ENCODE assay signal across 10 cellular contexts in the genomic region with DNA sequence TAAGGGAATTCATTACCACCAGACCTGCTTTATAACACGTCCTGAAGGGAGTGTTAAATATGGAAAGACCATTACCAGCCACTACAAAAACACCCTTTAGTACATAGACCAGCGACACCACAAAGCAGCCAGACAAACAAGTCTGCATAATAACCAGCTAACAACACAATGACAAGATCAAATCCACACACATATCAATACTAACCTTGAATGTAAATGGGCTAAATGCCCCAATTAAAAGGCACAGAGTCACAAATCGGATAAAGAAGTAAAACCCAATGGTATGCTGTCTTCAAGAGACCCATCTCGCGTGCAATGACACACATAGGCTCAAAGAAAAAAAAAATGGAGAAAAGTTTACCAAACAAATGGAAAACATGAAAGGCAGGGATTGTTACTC. TPM values are rescaled to one million over a fixed set of nuclear protein-coding genes. Genes with fewer than 3 reads are reported as not detected.
"Had no signal": no experiment of that assay in that cellular context is flagged by ENCODE, and none has a peak within 500 bp of the region (broad histone marks: within the 10 kb centered on the region; RNA-seq: fewer than 3 reads in every experiment).

No MANE protein-coding gene starts in this region.

- ATAC-seq: GM23338, HCT116 had no signal

- H3K27ac ChIP-seq: GM23248 had no signal

- DNase-seq: GM23248, GOT3, H7, H9, HCEC 1CT, HFFc6 had no signal

- H3K36me3 ChIP-seq: HAP-1 had no signal

- H3K4me3 ChIP-seq: GM23248, GM23338, HAP-1 had no signal

RNA-seq across cellular contexts. Expression of a gene that starts 36.9 kb away (rescaled TPM):
- total RNA-seq: H4, HFFc6 had no signal
- polyA plus RNA-seq: GM23248 had no signal
